In genomic region chr1:29235955-29236742, GRCh38 we compare ENCODE assay signal across 8 cellular contexts. TPM values are rescaled to one million over a fixed set of nuclear protein-coding genes. Genes with fewer than 3 reads are reported as not detected.
DNase-seq lines count a peak whose midpoint lies in the region; ATAC-seq and TF ChIP-seq lines count a peak whose summit lies in the region.

Gene PTPRU (plus strand): TSS chr1:29236522. CDS start chr1:29236645, 123 bp downstream.

- H3K4me1 ChIP-seq in BE2C (peaks cover 3% of the 10 kb centered on the region; the same call in 1 of the 2 replicates), HUES64 (ENCODE audit: insufficient read depth, low read length) (peaks cover 15% of the 10 kb centered on the region), gastroesophageal sphincter (peaks cover 0 to 33% (median 9%) of the 10 kb centered on the region in 3 donors), neuronal stem cell (ENCODE audit: control insufficient read depth in 2 of 2, insufficient read depth in 1 of 2, low read depth in 1 of 2, low read length in 2 of 2) (peaks cover 23 to 32% of the 10 kb centered on the region in 2 donors)

- peak within 1 kb of the TSS; percentile 50 for H3K9ac ChIP-seq in HUES64 (ENCODE audit: low read depth, low read length)
- H3K9ac ChIP-seq in neuronal stem cell (ENCODE audit: low read depth, low read length, poor library complexity), result peak within 1 kb of the TSS; percentile 94

- H3K9me3 ChIP-seq in BE2C, result no peaks in the 10 kb centered on the region
- no peaks in the 10 kb centered on the region for H3K9me3 ChIP-seq in HUES64 (ENCODE audit: insufficient read depth, low read depth, low read length)
- H3K9me3 ChIP-seq in gastroesophageal sphincter, result no peaks in the 10 kb centered on the region
- peaks cover 0 to 6% of the 10 kb centered on the region in 2 donors for H3K9me3 ChIP-seq in neuronal stem cell (replicated peaks in 1 of 2; ENCODE audit: control insufficient read depth in 2 of 2, insufficient read depth in 1 of 2, low read depth in 1 of 2, low read length in 2 of 2)

- H3K4me3 ChIP-seq in BE2C (ENCODE audit: low read depth, low read length) (peak within 1 kb of the TSS; percentile 90), HUES64 (ENCODE audit: low read length) (peak within 1 kb of the TSS; percentile 69), gastroesophageal sphincter (peak within 1 kb of the TSS; percentile 34 to 73), neuronal stem cell (ENCODE audit: low read length in 2 of 2) (peak within 1 kb of the TSS; percentile 46 to 93)

- peak within 1 kb of the TSS; percentile 98 for H3K4me2 ChIP-seq in neuronal stem cell (ENCODE audit: insufficient read depth, low read length, poor library complexity, severe bottlenecking)

- DNase-seq in BE2C (peak; percentile 77), SHP77 treated with DMSO at 0.1 percent for 48 hours (lab: John Stamatoyannopoulos, UW) (peak; percentile 23), activated gamma-delta T cell treated with Interleukin-2 at 50 U/mL for 16 hours (peak; percentile 76), neuronal stem cell (ENCODE audit: low spot score) (no peak)

- peaks cover 3% of the 10 kb centered on the region for H3K79me1 ChIP-seq in neuronal stem cell (ENCODE audit: low read depth, low read length)

- peak within 1 kb of the TSS; percentile 92 for H3K23ac ChIP-seq in neuronal stem cell (ENCODE audit: low read depth, low read length, poor library complexity)

- peak in 1 of 2 donors; percentile 32 for TF ChIP-seq POLR2A in gastroesophageal sphincter (IDR thresholded peaks at IDR 0.05)

- H3K18ac ChIP-seq in neuronal stem cell (ENCODE audit: low read length), result peak within 1 kb of the TSS; percentile 92

- peak within 1 kb of the TSS; percentile 94 for H2BK15ac ChIP-seq in neuronal stem cell (ENCODE audit: low read length)

- ATAC-seq in GM19324 (IDR thresholded peaks at IDR 0.05; ENCODE audit: low FRiP score, unreplicated experiment) (peak; percentile 62), gastroesophageal sphincter (peak; percentile 86)

- H2AK5ac ChIP-seq in neuronal stem cell (ENCODE audit: low read depth, low read length), result peak within 1 kb of the TSS; percentile 36

- H3K4ac ChIP-seq in neuronal stem cell (ENCODE audit: low read length), result peak within 1 kb of the TSS; percentile 87

- peak within 1 kb of the TSS; percentile 89 for H2AFZ ChIP-seq in neuronal stem cell (ENCODE audit: low read length)

- H3K27me3 ChIP-seq in BE2C, result no peaks in the 10 kb centered on the region
- H3K27me3 ChIP-seq in HUES64 (ENCODE audit: insufficient read depth, low read length), result peaks cover 65% of the 10 kb centered on the region
- peaks cover 55% of the 10 kb centered on the region for H3K27me3 ChIP-seq in gastroesophageal sphincter
- peaks cover 8 to 71% (median 40%) of the 10 kb centered on the region in 3 experiments for H3K27me3 ChIP-seq in neuronal stem cell (ENCODE audit: control insufficient read depth in 3 of 3, insufficient read depth in 3 of 3, low read depth in 1 of 3, low read length in 3 of 3)

- H2BK5ac ChIP-seq in neuronal stem cell (ENCODE audit: low read length), result peak within 1 kb of the TSS; percentile 66

- H2BK12ac ChIP-seq in neuronal stem cell (ENCODE audit: low read length), result peak within 1 kb of the TSS; percentile 84

- H3K36me3 ChIP-seq in BE2C (no peaks in the 10 kb centered on the region), HUES64 (ENCODE audit: insufficient read depth, low read length) (no peaks in the 10 kb centered on the region), gastroesophageal sphincter (no peaks in the 10 kb centered on the region), neuronal stem cell (replicated peaks in 1 of 2; ENCODE audit: control insufficient read depth in 2 of 2, insufficient read depth in 2 of 2, low read length in 2 of 2) (no peaks in the 10 kb centered on the region)

- no peak within 1 kb of the TSS for H4K91ac ChIP-seq in neuronal stem cell (ENCODE audit: low read depth, low read length, poor library complexity)

- no peak within 1 kb of the TSS for H2BK120ac ChIP-seq in neuronal stem cell (ENCODE audit: low read depth, low read length)

- TF ChIP-seq CTCF in BE2C (IDR thresholded peaks at IDR 0.05; ENCODE audit: low read depth, low read length) (peak; percentile 16; the same call in 1 of the 2 replicates), gastroesophageal sphincter (IDR thresholded peaks at IDR 0.05) (peak in 3 of 4 experiments; percentile 90 to 99 (median 98)), subcutaneous adipose tissue (IDR thresholded peaks at IDR 0.05; ENCODE audit: low read depth) (no peak)

- H3K27ac ChIP-seq in HUES64 (ENCODE audit: low read depth, low read length) (no peak within 1 kb of the TSS), gastroesophageal sphincter (peak within 1 kb of the TSS in 3 of 4 donors; percentile 76 to 82 (median 78)), neuronal stem cell (replicated peaks; ENCODE audit: low read length) (no peak within 1 kb of the TSS)

- H4K8ac ChIP-seq in neuronal stem cell (ENCODE audit: low read depth, low read length), result peak within 1 kb of the TSS; percentile 21

- peak within 1 kb of the TSS; percentile 99 for H3K14ac ChIP-seq in neuronal stem cell (ENCODE audit: low read length)

- TF ChIP-seq EP300 in gastroesophageal sphincter (IDR thresholded peaks at IDR 0.05), result no peak

- 6% methylated on average over 89 of the region's 89 CpGs for WGBS in HUES64
- 29% methylated on average over 6 of the region's 89 CpGs; no CpG with 5 or more reads in 1 of the 2 donors for WGBS in gastroesophageal sphincter (ENCODE audit: low coverage in 1 of 2), 2 donors
- WGBS in neuronal stem cell (ENCODE audit: extremely low coverage in 2 of 2, insufficient read length in 2 of 2, insufficient replicate concordance in 1 of 2), 2 donors, result no CpG with 5 or more reads among the region's 89 CpGs

RNA-seq across cellular contexts. Expression of gene PTPRU, which starts in this region (rescaled TPM):
- 23.9 TPM for polyA plus RNA-seq in BE2C (2012; ENCODE audit: insufficient read depth, insufficient read length, low read depth)
- polyA plus RNA-seq in HUES64 (2013, experiment 1 of 2), result 15.8 TPM
- polyA plus RNA-seq in HUES64 (2013, experiment 2 of 2), result 22.9 TPM
- total RNA-seq in gastroesophageal sphincter, result 10 to 100 TPM; 11.1 to 30.5 (median 23.7) TPM
- polyA plus RNA-seq in neuronal stem cell (2013, experiment 1 of 2), result 25.9 TPM
- 26.2 TPM for polyA plus RNA-seq in neuronal stem cell (2013, experiment 2 of 2)
- total RNA-seq in subcutaneous adipose tissue, result 10 to 100 TPM; 12.9 to 17.9 (median 14.7) TPM

Comparison
In these comparisons a context has a peak if more than half of its experiments do, and no peak if none do; other contexts are left out.
1. H3K27ac ChIP-seq: peak in gastroesophageal sphincter (3 of 4); none in HUES64 (single experiment) and neuronal stem cell (single experiment).
2. Peak in every context shown above with its lines, with median percentiles within 50 percentile points of each other: H3K4me3 ChIP-seq.